In genomic region chr2:8806885-8807701, GRCh38 we compare ENCODE assay signal across 1 cellular context.
TF ChIP-seq lines count a peak whose summit lies in the region.

No MANE protein-coding gene starts in this region.

TF ChIP-seq in K562, 482 proteins besides CTCF, POLR2A, EP300 and RAD21 (continued from another document):
- TF ChIP-seq ZNF518B (CRISPR knock-in tag; IDR thresholded peaks at IDR 0.05) = no peak
- no peak for TF ChIP-seq PATZ1 (CRISPR knock-in tag; IDR thresholded peaks at IDR 0.05; ENCODE audit: borderline replicate concordance)
- no peak for TF ChIP-seq ERF (CRISPR knock-in tag; IDR thresholded peaks at IDR 0.05)
- no peak for TF ChIP-seq TSC22D4 (tag; IDR thresholded peaks at IDR 0.05)
- no peak for TF ChIP-seq MXD1 (CRISPR knock-in tag; IDR thresholded peaks at IDR 0.05; ENCODE audit: borderline replicate concordance, poor library complexity, severe bottlenecking)
- no peak for TF ChIP-seq MAZ (CRISPR knock-in tag; conservative IDR thresholded peaks at IDR 0.05 in 1 of 2, IDR thresholded peaks at IDR 0.05 in 1 of 2)
- no peak for TF ChIP-seq NFE2 (IDR thresholded peaks at IDR 0.05; ENCODE audit: low read depth)
- TF ChIP-seq CREBBP (IDR thresholded peaks at IDR 0.05; ENCODE audit: low read depth, low read length) = no peak
- no peak for TF ChIP-seq FOS (IDR thresholded peaks at IDR 0.05; ENCODE audit: extremely low read depth, insufficient read length)
- no peak for TF ChIP-seq CHCHD3 (CRISPR knock-in tag; IDR thresholded peaks at IDR 0.05)
- TF ChIP-seq PBX2 (CRISPR knock-in tag; IDR thresholded peaks at IDR 0.05; ENCODE audit: low read depth) = no peak
- TF ChIP-seq PBX2 (tag; conservative IDR thresholded peaks at IDR 0.05; ENCODE audit: low read depth) = peak; percentile 81
- TF ChIP-seq HEY1 (CRISPR knock-in tag; IDR thresholded peaks at IDR 0.05; ENCODE audit: borderline replicate concordance) = no peak
- TF ChIP-seq RAD51 (IDR thresholded peaks at IDR 0.05; ENCODE audit: borderline replicate concordance, low read depth) = no peak
